In the genomic region with DNA sequence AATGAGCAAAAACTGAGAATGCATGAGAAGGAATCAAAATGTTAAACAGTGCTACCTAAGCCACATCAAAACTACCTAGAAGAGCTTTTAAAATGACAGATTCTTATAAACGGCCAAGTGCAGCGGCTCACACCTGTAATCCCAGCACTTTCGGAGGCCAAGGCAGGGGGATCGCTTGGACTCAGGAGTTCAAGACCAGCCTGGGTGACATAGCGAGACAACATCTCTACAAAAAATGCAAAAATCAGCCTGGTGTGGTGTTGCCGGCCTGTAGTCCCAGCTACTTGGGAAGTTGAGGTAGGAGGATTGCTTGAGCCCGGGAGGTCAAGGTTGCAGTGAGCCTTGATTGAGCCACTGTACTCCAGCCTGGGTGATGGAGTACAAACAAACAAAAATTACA, we compare ENCODE assay signal across 13 cellular contexts. TPM values are rescaled to one million over a fixed set of nuclear protein-coding genes. Genes with fewer than 3 reads are reported as not detected.
DNase-seq lines count a peak whose midpoint lies in the region; ATAC-seq, FAIRE-seq and TF ChIP-seq lines count a peak whose summit lies in the region.
"Had no signal": no experiment of that assay in that cellular context is flagged by ENCODE, and none has a peak within 500 bp of the region (broad histone marks: within the 10 kb centered on the region; RNA-seq: fewer than 3 reads in every experiment).

No MANE protein-coding gene starts in this region.

- H3K9me3 ChIP-seq in Caco-2, result no peaks in the 10 kb centered on the region
- no peaks in the 10 kb centered on the region for H3K9me3 ChIP-seq in neutrophil
- H3K9me3 ChIP-seq: SJSA1 had no signal

- H3K27me3 ChIP-seq in Caco-2 (replicated peaks; ENCODE audit: control insufficient read depth, insufficient read depth, low read length) (no peaks in the 10 kb centered on the region), neutrophil (no peaks in the 10 kb centered on the region)
- H3K27me3 ChIP-seq: SJSA1 had no signal

- DNase-seq in Caco-2, result no peak
- DNase-seq in activated naive CD8-positive, alpha-beta T cell treated with anti-CD3 and anti-CD28 coated beads, Interleukin-2, amount 50 U/mL, for 24 hours, result no peak
- DNase-seq in middle frontal gyrus (ENCODE audit: extremely low spot score, low spot score), result no peak
- DNase-seq in urothelium cell line (ENCODE audit: low spot score), result no peak
- DNase-seq in SHP77 (lab: John Stamatoyannopoulos, UW), result no peak
- DNase-seq: activated effector memory CD4-positive, alpha-beta T cell treated with Interleukin-2 at 50 U/mL for 16 hours; NCI-H2171 had no signal

- no peak for FAIRE-seq in urothelium cell line (lab: Jason Lieb, UNC)
- FAIRE-seq: G401.6, HTR-8/SVneo had no signal

- H3K36me3 ChIP-seq in Caco-2 (ENCODE audit: control insufficient read depth, insufficient read depth, low read length) (no peaks in the 10 kb centered on the region), neutrophil (no peaks in the 10 kb centered on the region)

- H3K9me3 Mint-ChIP-seq in Caco-2 (ENCODE audit: unreplicated experiment), result no peaks in the 10 kb centered on the region
- H3K9me3 Mint-ChIP-seq in activated naive CD8-positive, alpha-beta T cell treated with anti-CD3 and anti-CD28 coated beads, Interleukin-2, amount 50 U/mL, for 24 hours, result no peaks in the 10 kb centered on the region

- peak overlapping the region; percentile 1 for H3K27ac Mint-ChIP-seq in Caco-2 (ENCODE audit: unreplicated experiment)
- peak overlapping the region; percentile 86 for H3K27ac Mint-ChIP-seq in activated naive CD8-positive, alpha-beta T cell treated with anti-CD3 and anti-CD28 coated beads, Interleukin-2, amount 50 U/mL, for 24 hours

- no peak for TF ChIP-seq CTCF in Caco-2 (IDR thresholded peaks at IDR 0.05; ENCODE audit: insufficient read depth in 1 of 2, low read depth in 1 of 2, low read length in 1 of 2, severe bottlenecking in 1 of 2, unreplicated experiment in 1 of 2)
- TF ChIP-seq CTCF in neutrophil (IDR thresholded peaks at IDR 0.05), result no peak

- BruUV-seq in Caco-2 (replicated peaks; lab: Mats Ljungman, UMichigan), result no TSS peak

- peaks cover 30% of the 10 kb centered on the region for H3K4me1 Mint-ChIP-seq in Caco-2 (ENCODE audit: low read depth, unreplicated experiment)
- peaks cover 100% of the 10 kb centered on the region for H3K4me1 Mint-ChIP-seq in activated naive CD8-positive, alpha-beta T cell treated with anti-CD3 and anti-CD28 coated beads, Interleukin-2, amount 50 U/mL, for 24 hours

- H3K27me3 Mint-ChIP-seq in Caco-2 (ENCODE audit: insufficient read depth, unreplicated experiment), result no peaks in the 10 kb centered on the region
- no peaks in the 10 kb centered on the region for H3K27me3 Mint-ChIP-seq in activated naive CD8-positive, alpha-beta T cell treated with anti-CD3 and anti-CD28 coated beads, Interleukin-2, amount 50 U/mL, for 24 hours

- no peak overlapping the region for H3K4me3 Mint-ChIP-seq in Caco-2 (ENCODE audit: unreplicated experiment)
- H3K4me3 Mint-ChIP-seq in activated naive CD8-positive, alpha-beta T cell treated with anti-CD3 and anti-CD28 coated beads, Interleukin-2, amount 50 U/mL, for 24 hours, result peak overlapping the region; percentile 45

- intact Hi-C loops in Caco-2 (cut with micrococcal nuclease; ENCODE audit: unreplicated experiment), result no loop called here

- ATAC-seq in GM19351 (IDR thresholded peaks at IDR 0.05; ENCODE audit: unreplicated experiment), result peak; percentile 15
- no peak for ATAC-seq in activated naive CD8-positive, alpha-beta T cell treated with anti-CD3 and anti-CD28 coated beads, Interleukin-2, amount 50 U/mL, for 24 hours
- ATAC-seq: sciatic nerve had no signal

- H3K4me1 ChIP-seq in Caco-2, result peaks cover 17% of the 10 kb centered on the region
- peaks cover 78 to 91% of the 10 kb centered on the region in 2 experiments for H3K4me1 ChIP-seq in neutrophil (ENCODE audit: control insufficient read depth in 1 of 2, insufficient read depth in 1 of 2, low read depth in 1 of 2, low read length in 1 of 2)

- H3K4me3 ChIP-seq in Caco-2 (ENCODE audit: low read depth, low read length) (no peak overlapping the region), neutrophil (ENCODE audit: low read depth in 1 of 2, low read length in 1 of 2) (no peak overlapping the region)
- H3K4me3 ChIP-seq: SJSA1 had no signal

- H3K36me3 Mint-ChIP-seq in Caco-2 (ENCODE audit: insufficient read depth, unreplicated experiment), result no peaks in the 10 kb centered on the region
- H3K36me3 Mint-ChIP-seq in activated naive CD8-positive, alpha-beta T cell treated with anti-CD3 and anti-CD28 coated beads, Interleukin-2, amount 50 U/mL, for 24 hours (ENCODE audit: low read depth), result peaks cover 45% of the 10 kb centered on the region

- CTCF ChIA-PET in Caco-2 (lab: Charles Lee), result no interaction called here

- H3K27ac ChIP-seq in neutrophil, result peak overlapping the region; percentile 44
- H3K27ac ChIP-seq: SJSA1 had no signal

- POLR2A ChIA-PET in Caco-2 (lab: Charles Lee), result no interaction called here

RNA-seq across cellular contexts. Expression of a gene that starts 13.4 kb away (rescaled TPM):
- 33.2 and 34.3 TPM in 2 replicates for total RNA-seq in Caco-2 (2022)

RNA-seq across cellular contexts. Expression of a gene that starts 24.1 kb away (rescaled TPM):
- total RNA-seq in Caco-2 (2022), result 49.8 and 53.1 TPM in 2 replicates
